Comparison of ENCODE assay signal across 33 cellular contexts in the genomic region with DNA sequence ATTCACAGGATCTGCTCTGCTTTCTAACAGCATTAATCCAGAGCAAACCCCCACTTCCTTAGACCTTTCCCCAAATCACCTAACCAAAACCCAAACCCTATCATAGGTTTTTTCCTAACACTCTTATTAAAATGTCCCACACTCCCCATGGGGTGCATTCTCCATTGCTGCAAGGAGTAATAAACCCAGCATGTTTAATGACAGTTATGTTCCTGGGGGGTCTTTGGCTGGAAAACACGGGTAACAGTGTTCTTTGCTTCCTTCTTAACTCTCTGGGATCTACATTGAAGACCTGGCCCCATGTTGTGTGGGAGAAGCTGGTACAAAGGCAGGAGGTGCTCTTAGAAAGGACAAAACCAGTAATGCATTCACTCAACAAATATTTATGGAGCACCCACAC. TPM values are rescaled to one million over a fixed set of nuclear protein-coding genes. Genes with fewer than 3 reads are reported as not detected.
A peak's percentile ranks its signal among the peaks of the same experiment; 100 is the strongest.
DNase-seq lines count a peak whose midpoint lies in the region; TF ChIP-seq lines count a peak whose summit lies in the region.
"Had no signal": no experiment of that assay in that cellular context is flagged by ENCODE, and none has a peak within 500 bp of the region (broad histone marks: within the 10 kb centered on the region; RNA-seq: fewer than 3 reads in every experiment).

No MANE protein-coding gene starts in this region.

- H3K27ac ChIP-seq in HEK293 (ENCODE audit: extremely low read depth, low read depth, low read length), result no peak overlapping the region
- H3K27ac ChIP-seq in PC-9, result peak overlapping the region; percentile 93
- H3K27ac ChIP-seq: 22Rv1; A549; BLaER1; BLaER1 treated with 17β-estradiol and CSF1 and Interleukin-3, amounts not matched to agents 10 nM and 100 nM; C4-2B had no signal

- H3K4me1 ChIP-seq in HEK293 (ENCODE audit: control insufficient read depth, insufficient read depth, low read length) (peaks cover 10% of the 10 kb centered on the region), PC-9 (replicated peaks; ENCODE audit: insufficient read depth) (peaks cover 83% of the 10 kb centered on the region)
- H3K4me1 ChIP-seq: BE2C had no signal

- H3K9me2 ChIP-seq in PC-9 (ENCODE audit: insufficient read depth), result no peaks in the 10 kb centered on the region

- H2AFZ ChIP-seq in PC-9, result no peak overlapping the region

- POLR2A ChIA-PET in HEK293 (lab: Yijun Ruan, JAX), result interaction anchor here (0.9 kb wide), 1 partner anchor 27 kb away, joined by 3 read pairs; no protein-coding TSS in a partner anchor
- POLR2A ChIA-PET in PC-9 (lab: Charles Lee; ENCODE audit: unreplicated experiment), result interaction anchor here (0.6 kb wide), 1 partner anchor 18 kb away, joined by 4 read pairs; no protein-coding TSS in a partner anchor

- no peaks in the 10 kb centered on the region for H3K79me2 ChIP-seq in PC-9 (ENCODE audit: low read depth)

- DNase-seq in PC-9 (no peak), MV-4-11 (lab: John Stamatoyannopoulos, UW) (no peak), KG1 (lab: John Stamatoyannopoulos, UW) (no peak)
- DNase-seq: 8988T; ACHN; AML-193; BE2C; C1 segment of cervical spinal cord; Caco-2; Calu3; CD4-positive, alpha-beta memory T cell; CD4-positive, alpha-beta T cell; CD4-positive, CD25-positive, alpha-beta regulatory T cell; CD8-positive, alpha-beta memory T cell; CD8-positive, alpha-beta T cell; COR-L47; DMS 273 treated with DMSO at 0.1 percent for 48 hours; DMS153; DMS53; DMS79; DMS79 treated with DMSO at 0.1 percent for 48 hours; DND-41; EL had no signal

- intact Hi-C loops in PC-9 (cut with micrococcal nuclease; ENCODE audit: unreplicated experiment), result no loop called here

- H4K20me1 ChIP-seq in PC-9 (ENCODE audit: insufficient read depth), result no peaks in the 10 kb centered on the region

- H3K9me3 ChIP-seq in HEK293 (ENCODE audit: control insufficient read depth, insufficient read depth, low read depth, low read length), result no peaks in the 10 kb centered on the region
- H3K9me3 ChIP-seq in PC-9 (ENCODE audit: insufficient read depth, low read depth), result no peaks in the 10 kb centered on the region
- H3K9me3 ChIP-seq: A549; BE2C; BLaER1; BLaER1 treated with 17β-estradiol and CSF1 and Interleukin-3, amounts not matched to agents 10 nM and 100 nM; Caco-2 had no signal

- peaks cover 50% of the 10 kb centered on the region for H3F3A ChIP-seq in PC-9 (ENCODE audit: insufficient read depth, low read depth)

- TF ChIP-seq CTCF in HEK293 (tag by site-specific recombination; IDR thresholded peaks at IDR 0.05) (no peak), PC-9 (conservative IDR thresholded peaks at IDR 0.05) (no peak)

- CTCF ChIA-PET in HEK293 (lab: Yijun Ruan, JAX) (interaction anchor here (0.6 to 1.1 kb wide), 4 partner anchors 9 to 467 kb away, joined by 3 to 4 read pairs (median 4); no protein-coding TSS in a partner anchor), PC-9 (lab: Charles Lee) (no interaction called here)

- no peaks in the 10 kb centered on the region for H3K27me3 ChIP-seq in PC-9 (ENCODE audit: insufficient read depth, low read depth)

- H3K4me3 ChIP-seq in HEK293 (ENCODE audit: low read depth, low read length) (no peak overlapping the region), PC-9 (no peak overlapping the region)
- H3K4me3 ChIP-seq: A549; BLaER1; BLaER1 treated with 17β-estradiol and CSF1 and Interleukin-3, amounts not matched to agents 10 nM and 100 nM had no signal

- H3K4me2 ChIP-seq in PC-9, result peak overlapping the region; percentile 62
- H3K4me2 ChIP-seq: A549; BLaER1; BLaER1 treated with 17β-estradiol and CSF1 and Interleukin-3, amounts not matched to agents 10 nM and 100 nM had no signal

- no peaks in the 10 kb centered on the region for H3K36me3 ChIP-seq in HEK293 (ENCODE audit: control insufficient read depth in 2 of 2, insufficient read depth in 1 of 2, low read length in 2 of 2)
- H3K36me3 ChIP-seq in PC-9 (ENCODE audit: low read depth), result no peaks in the 10 kb centered on the region
- H3K36me3 ChIP-seq: BE2C; BLaER1; BLaER1 treated with 17β-estradiol and CSF1 and Interleukin-3, amounts not matched to agents 10 nM and 100 nM had no signal

- BruUV-seq in PC-9 (replicated peaks; lab: Mats Ljungman, UMichigan), result no TSS peak

TF ChIP-seq in HEK293, 187 proteins besides CTCF, POLR2A, EP300 and RAD21:
- TF ChIP-seq ZFHX2 (tag by site-specific recombination; conservative IDR thresholded peaks at IDR 0.05) (peak; percentile 44; the same call in 1 of the 2 replicates), GLIS1 (tag by site-specific recombination; IDR thresholded peaks at IDR 0.05) (peak; percentile 90), KLF7 (tag by site-specific recombination; IDR thresholded peaks at IDR 0.05; ENCODE audit: borderline replicate concordance) (no peak), ZIC2 (tag by site-specific recombination; IDR thresholded peaks at IDR 0.05) (peak; percentile 98)

RNA-seq across cellular contexts. Expression of a gene that starts 16.1 kb away (rescaled TPM):
- not detected in 2 replicates for total RNA-seq in PC-9 (2021)
- total RNA-seq: A172; A673; B cell; CD4-positive, alpha-beta T cell; CD4-positive, CD25-positive, alpha-beta regulatory T cell; CD8-positive, alpha-beta memory T cell; CD8-positive, alpha-beta T cell had no signal

RNA-seq across cellular contexts. Expression of a gene that starts 21.3 kb away (rescaled TPM):
- 7.3 and 7.5 TPM in 2 replicates for total RNA-seq in PC-9 (2021)
- total RNA-seq: A172; A673; B cell; CD4-positive, alpha-beta memory T cell; CD4-positive, alpha-beta T cell; CD4-positive, CD25-positive, alpha-beta regulatory T cell; CD8-positive, alpha-beta memory T cell; CD8-positive, alpha-beta T cell had no signal

RNA-seq across cellular contexts. Expression of a gene that starts 29.8 kb away (rescaled TPM):
- total RNA-seq in PC-9 (2021), result 48.3 and 49.3 TPM in 2 replicates

RNA-seq across cellular contexts. Expression of a gene that starts 35.8 kb away (rescaled TPM):
- 33.3 and 37.6 TPM in 2 replicates for total RNA-seq in PC-9 (2021)

RNA-seq across cellular contexts. Expression of a gene that starts 39.1 kb away (rescaled TPM):
- not detected in 2 replicates for total RNA-seq in PC-9 (2021)
- total RNA-seq: A172; A673; B cell; Caco-2; Calu3; CD4-positive, alpha-beta memory T cell; CD4-positive, alpha-beta T cell; CD8-positive, alpha-beta memory T cell; CD8-positive, alpha-beta T cell; Daoy had no signal
